In the genomic region with DNA sequence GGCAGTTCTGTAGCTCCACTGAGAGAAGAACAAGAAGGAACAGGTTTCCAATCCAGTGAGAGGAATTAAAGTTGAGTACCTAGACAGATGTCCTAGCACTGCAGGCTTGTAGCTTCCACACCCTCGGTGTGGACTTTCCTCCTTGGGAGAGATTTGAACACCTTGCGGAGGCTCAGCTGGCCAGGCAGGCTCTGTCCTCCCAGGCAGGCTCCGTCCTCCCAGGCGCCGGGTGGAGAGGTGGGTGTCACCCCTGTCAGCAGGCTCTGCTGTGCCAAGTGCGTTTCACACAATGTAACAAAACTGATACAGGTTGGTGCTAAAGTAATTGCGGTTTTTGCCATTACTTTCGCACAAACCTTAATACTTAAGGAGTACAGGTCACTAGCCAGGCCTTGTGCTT, we compare ENCODE assay signal across 2 cellular contexts.
TF ChIP-seq lines count a peak whose summit lies in the region.

No MANE protein-coding gene starts in this region.

TF ChIP-seq in IMR-90, 13 proteins besides CTCF, POLR2A, EP300 and RAD21:
- no peak for TF ChIP-seq MXI1 (IDR thresholded peaks at IDR 0.05; ENCODE audit: borderline replicate concordance, low read depth, low read length)
- TF ChIP-seq CEBPB (IDR thresholded peaks at IDR 0.05; ENCODE audit: low read depth, low read length): no peak
- TF ChIP-seq RCOR1 (IDR thresholded peaks at IDR 0.05; ENCODE audit: insufficient replicate concordance, low read length): no peak
- TF ChIP-seq, protein P1, sequence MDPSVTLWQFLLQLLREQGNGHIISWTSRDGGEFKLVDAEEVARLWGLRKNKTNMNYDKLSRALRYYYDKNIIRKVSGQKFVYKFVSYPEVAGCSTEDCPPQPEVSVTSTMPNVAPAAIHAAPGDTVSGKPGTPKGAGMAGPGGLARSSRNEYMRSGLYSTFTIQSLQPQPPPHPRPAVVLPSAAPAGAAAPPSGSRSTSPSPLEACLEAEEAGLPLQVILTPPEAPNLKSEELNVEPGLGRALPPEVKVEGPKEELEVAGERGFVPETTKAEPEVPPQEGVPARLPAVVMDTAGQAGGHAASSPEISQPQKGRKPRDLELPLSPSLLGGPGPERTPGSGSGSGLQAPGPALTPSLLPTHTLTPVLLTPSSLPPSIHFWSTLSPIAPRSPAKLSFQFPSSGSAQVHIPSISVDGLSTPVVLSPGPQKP (IDR thresholded peaks at IDR 0.05; ENCODE audit: borderline replicate concordance, low read depth, low read length): no peak

TF ChIP-seq in H1, 55 proteins besides CTCF, POLR2A, EP300 and RAD21:
- TF ChIP-seq TAF7 (optimal IDR thresholded peaks at IDR 0.05; ENCODE audit: borderline replicate concordance, low read depth, low read length) (no peak), TCF12 (IDR thresholded peaks at IDR 0.05; ENCODE audit: low read depth, low read length) (no peak), KDM4A (IDR thresholded peaks at IDR 0.05; ENCODE audit: low read depth, low read length, severe bottlenecking) (no peak), SIX5 (IDR thresholded peaks at IDR 0.05; ENCODE audit: low read depth, low read length) (no peak), POU5F1 (IDR thresholded peaks at IDR 0.05; ENCODE audit: low read depth, low read length) (no peak), EZH2 (IDR thresholded peaks at IDR 0.05; ENCODE audit: low read depth, low read length, severe bottlenecking) (no peak), SIN3A (conservative IDR thresholded peaks at IDR 0.05 in 1 of 2, IDR thresholded peaks at IDR 0.05 in 1 of 2; ENCODE audit: low read depth in 1 of 2, low read length in 2 of 2) (no peak)
